Comparison of ENCODE assay signal across 34 cellular contexts in the genomic region with DNA sequence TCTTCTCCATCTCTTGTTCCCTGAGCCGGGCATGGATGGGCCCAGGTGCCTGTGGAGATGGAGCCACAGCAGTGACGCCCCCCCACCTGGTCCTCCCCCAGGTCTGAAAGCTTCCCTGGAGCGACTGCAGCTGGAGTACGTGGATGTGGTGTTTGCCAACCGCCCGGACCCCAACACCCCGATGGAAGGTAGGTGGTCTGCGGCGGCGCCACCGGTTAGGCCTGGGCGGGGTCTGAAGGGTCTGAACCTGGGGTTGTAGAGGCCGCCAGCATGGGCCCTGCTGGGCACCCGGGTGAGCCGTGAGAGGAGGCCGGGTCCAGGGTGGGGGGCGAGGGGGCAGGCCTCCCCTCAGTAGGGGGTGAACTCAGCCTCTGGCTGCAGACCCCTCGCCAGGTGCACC.
"Had no signal": no experiment of that assay in that cellular context is flagged by ENCODE, and none has a peak within 500 bp of the region (broad histone marks: within the 10 kb centered on the region; RNA-seq: fewer than 3 reads in every experiment).

No MANE protein-coding gene starts in this region.

- H3K9me3 ChIP-seq: MG63 had no signal

- DNase-seq: Karpas-422, MG63, MM.1S, MV-4-11, NCI-H1048, NCI-H1092, NCI-H1092 treated with DMSO at 0.1 percent for 48 hours, NCI-H1105, NCI-H1105 treated with DMSO at 0.1 percent for 48 hours, NCI-H1417 treated with DMSO at 0.1 percent for 48 hours, NCI-H1436, NCI-H1436 treated with DMSO at 0.1 percent for 48 hours, NCI-H146, NCI-H1694, NCI-H1694 treated with DMSO at 0.1 percent for 48 hours, NCI-H187, NCI-H187 treated with DMSO at 0.1 percent for 48 hours, NCI-H1930, NCI-H2029, NCI-H2029 treated with DMSO at 0.1 percent for 48 hours, NCI-H2081, NCI-H2081 treated with DMSO at 0.1 percent for 48 hours, NCI-H2107, NCI-H2171, NCI-H2171 treated with DMSO at 0.1 percent for 48 hours, NCI-H226, NCI-H345, NCI-H446, NCI-H446 treated with DMSO at 0.1 percent for 48 hours, NCI-H510A, NCI-H510A treated with DMSO at 0.1 percent for 48 hours, NCI-H524, NCI-H524 treated with DMSO at 0.1 percent for 48 hours, NCI-H526 had no signal

- H3K4me3 ChIP-seq: MG63 had no signal

- H3K27me3 ChIP-seq: MG63 had no signal

- H3K36me3 ChIP-seq: MG63 had no signal
